ENCODE assay signal across 19 cellular contexts in genomic region chr2:30276455-30276911, GRCh38. TPM values are rescaled to one million over a fixed set of nuclear protein-coding genes. Genes with fewer than 3 reads are reported as not detected.
DNase-seq lines count a peak whose midpoint lies in the region; ATAC-seq, FAIRE-seq and TF ChIP-seq lines count a peak whose summit lies in the region.
"Had no signal": no experiment of that assay in that cellular context is flagged by ENCODE, and none has a peak within 500 bp of the region (broad histone marks: within the 10 kb centered on the region; RNA-seq: fewer than 3 reads in every experiment).

No MANE protein-coding gene starts in this region.

- in situ Hi-C loops in GM12878 (cut with MboI) (no loop called here), G401 (cut with HindIII; ENCODE audit: low sequenced_read_pairs) (no loop called here)

- 23% methylated on average over 4 of the region's 4 CpGs for WGBS in GM12878 (ENCODE audit: insufficient coverage, insufficient replicate concordance, low lambda C conversion rate, missing lambda C conversion rate)

- H3K27ac ChIP-seq in GM12878 (ENCODE audit: control insufficient read depth, insufficient read depth) = no peak overlapping the region
- H3K27ac ChIP-seq: ascending aorta, pancreas, vagina had no signal

- H3K4me2 ChIP-seq in GM12878 (ENCODE audit: control insufficient read depth, insufficient read depth) = peak overlapping the region; percentile 14; the same call in 1 of the 2 replicates

- ATAC-seq in activated T-cell treated with anti-CD3 and anti-CD28 coated beads, Interleukin-2, amount 50 U/mL, for 4 hours = peak; percentile 68 to 74
- ATAC-seq in HG02759 (IDR thresholded peaks at IDR 0.05; ENCODE audit: unreplicated experiment) (peak; percentile 72), GM12878 (peak; percentile 91), HG02571 (IDR thresholded peaks at IDR 0.05; ENCODE audit: unreplicated experiment) (no peak), HG02973 (IDR thresholded peaks at IDR 0.05; ENCODE audit: unreplicated experiment) (no peak)
- ATAC-seq in stimulated activated naive CD8-positive, alpha-beta T cell treated with anti-CD3 and anti-CD28 coated beads, Interleukin-15, Interleukin-2, amounts not matched to agents 100 U/mL and 50 U/mL, for 24 hours = peak; percentile 74

- POLR2A ChIA-PET in GM12878 (lab: Charles Lee) = interaction anchor here (0.7 to 3.8 kb wide), 5 partner anchors 10 to 52 kb away, joined by 3 to 19 read pairs (median 3); no protein-coding TSS in a partner anchor

- H3K27me3 ChIP-seq in GM12878 (replicated peaks in 1 of 2; ENCODE audit: control insufficient read depth in 2 of 2, insufficient read depth in 2 of 2, low read length in 1 of 2) = no peaks in the 10 kb centered on the region
- H3K27me3 ChIP-seq: ascending aorta, pancreas, vagina had no signal

- no peak overlapping the region for H3K4me3 Mint-ChIP-seq in activated T-cell treated with anti-CD3 and anti-CD28 coated beads, Interleukin-2, amount 50 U/mL, for 4 hours
- H3K4me3 Mint-ChIP-seq: dendritic cell treated with granulocyte-macrophage colony-stimulating factor and Interleukin-4, amounts not matched to agents 40 ng/mL and 50 ng/mL, for 4 days; T-helper 2 cell treated with Interferon-gamma antibody and Interleukin-4, amounts not matched to agents 5 μg/mL and 100 μg/mL, for 36 hours had no signal

- H3K79me2 ChIP-seq in GM12878 (ENCODE audit: control insufficient read depth, insufficient read depth, low read length) = no peaks in the 10 kb centered on the region

- H3K27me3 Mint-ChIP-seq in activated T-cell treated with anti-CD3 and anti-CD28 coated beads, Interleukin-2, amount 50 U/mL, for 4 hours (ENCODE audit: low read depth) = no peaks in the 10 kb centered on the region

- TF ChIP-seq EP300 in GM12878 (IDR thresholded peaks at IDR 0.05; ENCODE audit: borderline replicate concordance in 1 of 2, control insufficient read depth in 1 of 2, low read depth in 2 of 2, low read length in 2 of 2) = no peak

- no peak for DNase-seq in activated T-cell treated with anti-CD3 and anti-CD28 coated beads, Interleukin-2, amount 50 U/mL, for 4 hours
- no peak for DNase-seq in activated T-cell treated with anti-CD3 and anti-CD28 coated beads, Interleukin-2, amount 50 U/mL, for 1 hour
- no peak for DNase-seq in GM12878 (ENCODE audit: low read depth, low spot score)
- DNase-seq in stimulated activated naive CD8-positive, alpha-beta T cell treated with anti-CD3 and anti-CD28 coated beads, Interleukin-15, Interleukin-2, amounts not matched to agents 100 U/mL and 50 U/mL, for 24 hours = peak; percentile 59
- no peak for DNase-seq in G401 (ENCODE audit: low spot score)
- DNase-seq: DMS 273 treated with DMSO at 0.1 percent for 48 hours; mammary epithelial cell; NCI-H1105; NCI-H524; pancreas; stimulated activated CD8-positive, alpha-beta memory T cell treated with anti-CD3 and anti-CD28 coated beads, Interleukin-4, amount 100 ng/mL, for 48 hours had no signal

- no peaks in the 10 kb centered on the region; the same call in 1 of the 2 replicates for H3K4me1 ChIP-seq in GM12878 (ENCODE audit: control insufficient read depth, insufficient read depth, low read length)

- H3K9me3 Mint-ChIP-seq in activated T-cell treated with anti-CD3 and anti-CD28 coated beads, Interleukin-2, amount 50 U/mL, for 4 hours = no peaks in the 10 kb centered on the region
- H3K9me3 Mint-ChIP-seq: dendritic cell treated with granulocyte-macrophage colony-stimulating factor and Interleukin-4, amounts not matched to agents 40 ng/mL and 50 ng/mL, for 4 days; T-helper 2 cell treated with Interferon-gamma antibody and Interleukin-4, amounts not matched to agents 5 μg/mL and 100 μg/mL, for 36 hours had no signal

- H2AFZ ChIP-seq in GM12878 (ENCODE audit: control insufficient read depth, low read depth, low read length) = peak overlapping the region; percentile 30

- peaks cover 59% of the 10 kb centered on the region for H3K4me1 Mint-ChIP-seq in activated T-cell treated with anti-CD3 and anti-CD28 coated beads, Interleukin-2, amount 50 U/mL, for 4 hours (ENCODE audit: low read depth)

- RAD21 ChIA-PET in GM12878 (lab: Charles Lee; ENCODE audit: unreplicated experiment) = interaction anchor here (0.7 to 8.7 kb wide), 5 partner anchors 11 to 121 kb away, joined by 3 to 50 read pairs (median 9); no protein-coding TSS in a partner anchor

- no peak for TF ChIP-seq POLR2A in GM12878 (IDR thresholded peaks at IDR 0.05; ENCODE audit: low read depth, low read length)

- H4K20me1 ChIP-seq in GM12878 (ENCODE audit: control insufficient read depth, insufficient read depth) = no peaks in the 10 kb centered on the region

- intact Hi-C loops in GM12878 (cut with micrococcal nuclease; ENCODE audit: unreplicated experiment) = no loop called here

- SMC1A ChIA-PET in GM12878 (lab: Charles Lee; ENCODE audit: uncharacterized antibody, unreplicated experiment) = interaction anchor here (0.7 to 2.7 kb wide), 13 partner anchors 8 to 212 kb away, joined by 3 to 13 read pairs (median 3); no protein-coding TSS in a partner anchor

- no TSS peak for BruUV-seq in GM12878 (replicated peaks; lab: Mats Ljungman, UMichigan)

- FAIRE-seq in GM12878 (lab: Jason Lieb, UNC) = no peak
- FAIRE-seq: pancreas had no signal

- no peak overlapping the region for H3K9ac ChIP-seq in GM12878 (ENCODE audit: control insufficient read depth, insufficient read depth, low read length)

- H3K36me3 ChIP-seq in GM12878 (ENCODE audit: control insufficient read depth in 2 of 2, insufficient read depth in 2 of 2, low read length in 1 of 2) = no peaks in the 10 kb centered on the region
- H3K36me3 ChIP-seq: ascending aorta, HAP-1, pancreas, vagina had no signal

- no peak for TF ChIP-seq RAD21 in GM12878 (IDR thresholded peaks at IDR 0.05; ENCODE audit: insufficient read depth, low read depth, low read length)

- CTCF ChIA-PET in GM12878 (lab: Yijun Ruan, JAX) = interaction anchor here (0.9 to 1.2 kb wide), 5 partner anchors 12 to 67 kb away, joined by 3 to 4 read pairs (median 3); no protein-coding TSS in a partner anchor

- no peak overlapping the region for H3K4me3 ChIP-seq in GM12878
- H3K4me3 ChIP-seq: ascending aorta, HAP-1, pancreas, vagina had no signal

- no peaks in the 10 kb centered on the region for H3K36me3 Mint-ChIP-seq in activated T-cell treated with anti-CD3 and anti-CD28 coated beads, Interleukin-2, amount 50 U/mL, for 4 hours (ENCODE audit: insufficient read depth)

- no peaks in the 10 kb centered on the region for H3K9me3 ChIP-seq in GM12878 (replicated peaks; ENCODE audit: control insufficient read depth, insufficient read depth, low read length)
- H3K9me3 ChIP-seq: ascending aorta, HAP-1, pancreas, vagina had no signal

- no peak for TF ChIP-seq CTCF in GM12878 (IDR thresholded peaks at IDR 0.05 in 2 of 3, conservative IDR thresholded peaks at IDR 0.05 in 1 of 3; ENCODE audit: control insufficient read depth in 2 of 3, extremely low read depth in 1 of 3, insufficient read depth in 1 of 3, low read depth in 3 of 3, low read length in 3 of 3)

TF ChIP-seq in GM12878, 131 proteins besides CTCF, POLR2A, EP300 and RAD21 (continues in another document):
- TF ChIP-seq DPF2 (IDR thresholded peaks at IDR 0.05) (peak; percentile 40; the same call in 1 of the 2 replicates), MEF2A (IDR thresholded peaks at IDR 0.05; ENCODE audit: insufficient read depth, low read depth, low read length) (no peak), SMC3 (IDR thresholded peaks at IDR 0.05; ENCODE audit: borderline replicate concordance, low read length) (no peak), KDM1A (IDR thresholded peaks at IDR 0.05; ENCODE audit: borderline replicate concordance) (no peak), IKZF2 (IDR thresholded peaks at IDR 0.05) (peak in 1 of 2 experiments; percentile 30; a peak in 1 of 4 replicates), STAT3 (IDR thresholded peaks at IDR 0.05; ENCODE audit: low read depth, low read length) (no peak), CREM (IDR thresholded peaks at IDR 0.05; ENCODE audit: low read depth) (no peak), IKZF1 (conservative IDR thresholded peaks at IDR 0.05) (peak; percentile 48; the same call in 1 of the 2 replicates), MTA3 (IDR thresholded peaks at IDR 0.05; ENCODE audit: borderline replicate concordance, low read length) (no peak), NBN (IDR thresholded peaks at IDR 0.05) (no peak), ESRRA (IDR thresholded peaks at IDR 0.05; ENCODE audit: low read length) (no peak), SMAD1 (IDR thresholded peaks at IDR 0.05; ENCODE audit: low read depth, partially characterized antibody) (no peak), HCFC1 (IDR thresholded peaks at IDR 0.05; ENCODE audit: low read length) (no peak), NFYA (IDR thresholded peaks at IDR 0.05; ENCODE audit: borderline replicate concordance, low read depth, low read length) (no peak), CEBPB (IDR thresholded peaks at IDR 0.05; ENCODE audit: borderline replicate concordance in 1 of 2, low read depth in 2 of 2, low read length in 2 of 2) (no peak), GABPA (IDR thresholded peaks at IDR 0.05; ENCODE audit: low read depth) (no peak), HDGF (IDR thresholded peaks at IDR 0.05) (0 out of 2 replicates have a peak, but pooled peaks have one; percentile 43), POU2F2 (IDR thresholded peaks at IDR 0.05; ENCODE audit: borderline replicate concordance, low read depth, low read length) (0 out of 3 replicates have a peak, but pooled peaks have one; percentile 25)

RNA-seq across cellular contexts. Expression of gene LBH, which starts 45.1 kb away (rescaled TPM):
- total RNA-seq in activated T-cell treated with anti-CD3 and anti-CD28 coated beads, Interleukin-2, amount 50 U/mL, for 4 hours = 100 to 1,000 TPM; 102 to 143 (median 119) TPM
- total RNA-seq in GM12878 (2013; cell fraction: nucleolus; rRNA removed) = 56.4 and 60.7 TPM in 2 replicates
- total RNA-seq in GM12878 (2014; rRNA removed) (75.9 and 78.2 TPM in 2 replicates), GM12878 (2014; rRNA removed; fragmentation: Illumina TruSeq; extraction: Trizol) (31.7 and 34.8 TPM in 2 replicates), GM12878 (2021) (45.5 and 48.5 TPM in 2 replicates)
- polyA plus RNA-seq in GM12878 (2011; ENCODE audit: low read depth) = 22.4 TPM
- polyA plus RNA-seq in GM12878 (2011; rRNA removed) (122 and 133 TPM in 2 replicates), GM12878 (2014; fragmentation: Illumina TruSeq; extraction: Trizol) (35.3 and 36.6 TPM in 2 replicates), GM12878 (2014; fragmentation: Nextera tagmentation; extraction: Ambion mirVana) (10 to 100 TPM in 1 of 2 experiments, 1 to 10 TPM in 1; 9.3 to 26.5 TPM), GM12878 (2014; rRNA removed) (55.9 and 79.2 TPM in 2 replicates), GM12878 (2016; fragmentation: Nextera tagmentation; extraction: Ambion mirVana) (10 to 100 TPM; 11.1 to 11.9 TPM)
- polyA plus RNA-seq in GM12878 (2011; cell fraction: cytosol; rRNA removed) = 167 and 195 TPM in 2 replicates
- polyA plus RNA-seq in GM12878 (2011; cell fraction: nucleus; rRNA removed) = 61.3 and 63.9 TPM in 2 replicates
- 33.1 and 35.0 TPM in 2 replicates for polyA plus RNA-seq in GM12878 (2012)
- polyA minus RNA-seq in GM12878 (2011; rRNA and poly(A)+ RNA removed) = 166 and 214 TPM in 2 replicates
- polyA minus RNA-seq in GM12878 (2011; cell fraction: cytosol; rRNA and poly(A)+ RNA removed) = 58.0 and 63.5 TPM in 2 replicates
- 125 and 186 TPM in 2 replicates for polyA minus RNA-seq in GM12878 (2011; cell fraction: nucleus; rRNA and poly(A)+ RNA removed)
- not detected in 2 replicates for total RNA-seq in G401 (2014; rRNA removed; shearing (Covaris generic))

Comparison
In these comparisons a context has a peak if more than half of its experiments do, and no peak if none do; other contexts are left out.
1. ATAC-seq: peak in activated T-cell treated with anti-CD3 and anti-CD28 coated beads, Interleukin-2, amount 50 U/mL, for 4 hours (2 of 2), HG02759 (single experiment), GM12878 (single experiment) and stimulated activated naive CD8-positive, alpha-beta T cell treated with anti-CD3 and anti-CD28 coated beads, Interleukin-15, Interleukin-2, amounts not matched to agents 100 U/mL and 50 U/mL, for 24 hours (single experiment); none in HG02571 (single experiment) and HG02973 (single experiment).
2. RNA of gene LBH, which starts 45.1 kb away (total RNA-seq): 102 to 143 TPM in activated T-cell treated with anti-CD3 and anti-CD28 coated beads, Interleukin-2, amount 50 U/mL, for 4 hours and 31.7 to 78.2 TPM in GM12878; not detected in G401; every median in the first group is over 10 times any median in the second.